28 cellular contexts compared by ENCODE assay signal in genomic region chr1:15053091-15053657, GRCh38.
"Had no signal": no experiment of that assay in that cellular context is flagged by ENCODE, and none has a peak within 500 bp of the region (broad histone marks: within the 10 kb centered on the region; RNA-seq: fewer than 3 reads in every experiment).

No MANE protein-coding gene starts in this region.

- H3K27me3 Mint-ChIP-seq: activated CD4-positive, alpha-beta memory T cell treated with anti-CD3 and anti-CD28 coated beads, Interleukin-2, amount 10 ng/mL, durations not matched to agents 7 days and 5 days; activated CD4-positive, alpha-beta T cell treated with anti-CD3 and anti-CD28 coated beads, Interleukin-2, amount 10 ng/mL, durations not matched to agents 24 days and 14 days; activated naive CD4-positive, alpha-beta T cell treated with anti-CD3 and anti-CD28 coated beads, Interleukin-2, amount 10 ng/mL, durations not matched to agents 7 days and 5 days; activated naive CD8-positive, alpha-beta T cell treated with anti-CD3 and anti-CD28 coated beads, Interleukin-2, amount 10 ng/mL, durations not matched to agents 7 days and 5 days; activated T-cell treated with anti-CD3 and anti-CD28 coated beads, Interleukin-2, amount 50 U/mL, for 24 hours; progenitor cell of endocrine pancreas had no signal

- H3K4me3 ChIP-seq: left ventricle myocardium inferior, ovary, skin epidermis, testis, transverse colon had no signal

- H3K27ac ChIP-seq: brain microvascular endothelial cell, left ventricle myocardium inferior, neutrophil, ovary, skin epidermis, testis, transverse colon, WERI-Rb-1 had no signal

- H3K4me3 Mint-ChIP-seq: activated CD4-positive, alpha-beta memory T cell treated with anti-CD3 and anti-CD28 coated beads, Interleukin-2, amount 10 ng/mL, durations not matched to agents 7 days and 5 days; activated CD4-positive, alpha-beta T cell treated with anti-CD3 and anti-CD28 coated beads, Interleukin-2, amount 10 ng/mL, durations not matched to agents 24 days and 14 days; activated naive CD4-positive, alpha-beta T cell treated with anti-CD3 and anti-CD28 coated beads, Interleukin-2, amount 10 ng/mL, durations not matched to agents 7 days and 5 days; activated naive CD8-positive, alpha-beta T cell treated with anti-CD3 and anti-CD28 coated beads, Interleukin-2, amount 10 ng/mL, durations not matched to agents 7 days and 5 days; activated T-cell treated with anti-CD3 and anti-CD28 coated beads, Interleukin-2, amount 50 U/mL, for 24 hours; nephron; T-helper 17 cell had no signal

- H3K4me1 Mint-ChIP-seq: activated CD4-positive, alpha-beta memory T cell treated with anti-CD3 and anti-CD28 coated beads, Interleukin-2, amount 10 ng/mL, durations not matched to agents 7 days and 5 days; activated CD4-positive, alpha-beta T cell treated with anti-CD3 and anti-CD28 coated beads, Interleukin-2, amount 10 ng/mL, durations not matched to agents 24 days and 14 days; activated naive CD4-positive, alpha-beta T cell treated with anti-CD3 and anti-CD28 coated beads, Interleukin-2, amount 10 ng/mL, durations not matched to agents 7 days and 5 days; activated naive CD8-positive, alpha-beta T cell treated with anti-CD3 and anti-CD28 coated beads, Interleukin-2, amount 10 ng/mL, durations not matched to agents 7 days and 5 days; nephron had no signal

- H3K9me3 ChIP-seq: left ventricle myocardium inferior, neutrophil, ovary, testis, transverse colon had no signal

- H3K9me3 Mint-ChIP-seq: activated CD4-positive, alpha-beta memory T cell treated with anti-CD3 and anti-CD28 coated beads, Interleukin-2, amount 10 ng/mL, durations not matched to agents 7 days and 5 days; activated CD4-positive, alpha-beta T cell treated with anti-CD3 and anti-CD28 coated beads, Interleukin-2, amount 10 ng/mL, durations not matched to agents 24 days and 14 days; activated naive CD4-positive, alpha-beta T cell treated with anti-CD3 and anti-CD28 coated beads, Interleukin-2, amount 10 ng/mL, durations not matched to agents 7 days and 5 days; activated naive CD8-positive, alpha-beta T cell treated with anti-CD3 and anti-CD28 coated beads, Interleukin-2, amount 10 ng/mL, durations not matched to agents 7 days and 5 days; activated T-cell treated with anti-CD3 and anti-CD28 coated beads, Interleukin-2, amount 50 U/mL, for 24 hours; nephron had no signal

- H3K36me3 ChIP-seq: neutrophil, ovary, transverse colon, WERI-Rb-1 had no signal

- ATAC-seq: sciatic nerve; stimulated activated naive CD8-positive, alpha-beta T cell treated with anti-CD3 and anti-CD28 coated beads, Interleukin-15, Interleukin-2, amounts not matched to agents 100 U/mL and 50 U/mL, for 24 hours; T-helper 17 cell had no signal

- DNase-seq: activated CD4-positive, alpha-beta memory T cell treated with anti-CD3 and anti-CD28 coated beads, Interleukin-2, amount 10 ng/mL, durations not matched to agents 7 days and 5 days; activated CD4-positive, alpha-beta T cell treated with anti-CD3 and anti-CD28 coated beads, Interleukin-2, amount 10 ng/mL, durations not matched to agents 24 days and 14 days; activated CD4-positive, CD25-positive, alpha-beta regulatory T cell treated with anti-CD3 and anti-CD28 coated beads, Interleukin-2, amount 50 U/mL, for 72 hours; activated CD8-positive, alpha-beta memory T cell treated with anti-CD3 and anti-CD28 coated beads, Interleukin-2, amount 50 U/mL, for 48 hours; activated gamma-delta T cell; activated naive CD4-positive, alpha-beta T cell treated with anti-CD3 and anti-CD28 coated beads, Interleukin-2, amount 10 ng/mL, durations not matched to agents 7 days and 5 days; activated naive CD8-positive, alpha-beta T cell treated with anti-CD3 and anti-CD28 coated beads, Interleukin-2, amount 10 ng/mL, durations not matched to agents 7 days and 5 days; activated T-cell treated with anti-CD3 and anti-CD28 coated beads, Interleukin-2, amount 50 U/mL, for 24 hours; brain microvascular endothelial cell; central memory CD4-positive, alpha-beta T cell; foreskin fibroblast; head of caudate nucleus; hippocampal formation; left ventricle myocardium inferior; ovary; stimulated activated CD4-positive, alpha-beta T cell treated with anti-CD3 and anti-CD28 coated beads, Interleukin-12 subunit alpha, Interleukin-12 subunit beta, amount 100 ng/mL, for 4 hours; stimulated activated CD4-positive, alpha-beta T cell treated with anti-CD3 and anti-CD28 coated beads, Interleukin-4, amount 100 ng/mL, for 1 hour; stimulated activated naive CD8-positive, alpha-beta T cell treated with anti-CD3 and anti-CD28 coated beads, Interleukin-15, Interleukin-2, amounts not matched to agents 100 U/mL and 50 U/mL, for 24 hours; T-helper 17 cell; T1000; testis; transverse colon; WERI-Rb-1 had no signal

- H3K27ac Mint-ChIP-seq: activated CD4-positive, alpha-beta memory T cell treated with anti-CD3 and anti-CD28 coated beads, Interleukin-2, amount 10 ng/mL, durations not matched to agents 7 days and 5 days; activated CD4-positive, alpha-beta T cell treated with anti-CD3 and anti-CD28 coated beads, Interleukin-2, amount 10 ng/mL, durations not matched to agents 24 days and 14 days; activated naive CD4-positive, alpha-beta T cell treated with anti-CD3 and anti-CD28 coated beads, Interleukin-2, amount 10 ng/mL, durations not matched to agents 7 days and 5 days; activated naive CD8-positive, alpha-beta T cell treated with anti-CD3 and anti-CD28 coated beads, Interleukin-2, amount 10 ng/mL, durations not matched to agents 7 days and 5 days; activated T-cell treated with anti-CD3 and anti-CD28 coated beads, Interleukin-2, amount 50 U/mL, for 24 hours; nephron; progenitor cell of endocrine pancreas; T-helper 17 cell had no signal

- H3K36me3 Mint-ChIP-seq: activated naive CD4-positive, alpha-beta T cell treated with anti-CD3 and anti-CD28 coated beads, Interleukin-2, amount 10 ng/mL, durations not matched to agents 7 days and 5 days; activated naive CD8-positive, alpha-beta T cell treated with anti-CD3 and anti-CD28 coated beads, Interleukin-2, amount 10 ng/mL, durations not matched to agents 7 days and 5 days had no signal

- H3K4me1 ChIP-seq: left ventricle myocardium inferior, testis, transverse colon had no signal

- H3K27me3 ChIP-seq: brain microvascular endothelial cell, neutrophil, ovary, testis, transverse colon had no signal
